1 cellular context compared by ENCODE assay signal in genomic region chr15:44713006-44713966, GRCh38.
TF ChIP-seq lines count a peak whose summit lies in the region.

No MANE protein-coding gene starts in this region.

TF ChIP-seq in GM12878, 131 proteins besides CTCF, POLR2A, EP300 and RAD21:
- 0 out of 2 replicates have a peak, but pooled peaks have one; percentile 85 for TF ChIP-seq YBX1 (IDR thresholded peaks at IDR 0.05)
- TF ChIP-seq, protein P1, sequence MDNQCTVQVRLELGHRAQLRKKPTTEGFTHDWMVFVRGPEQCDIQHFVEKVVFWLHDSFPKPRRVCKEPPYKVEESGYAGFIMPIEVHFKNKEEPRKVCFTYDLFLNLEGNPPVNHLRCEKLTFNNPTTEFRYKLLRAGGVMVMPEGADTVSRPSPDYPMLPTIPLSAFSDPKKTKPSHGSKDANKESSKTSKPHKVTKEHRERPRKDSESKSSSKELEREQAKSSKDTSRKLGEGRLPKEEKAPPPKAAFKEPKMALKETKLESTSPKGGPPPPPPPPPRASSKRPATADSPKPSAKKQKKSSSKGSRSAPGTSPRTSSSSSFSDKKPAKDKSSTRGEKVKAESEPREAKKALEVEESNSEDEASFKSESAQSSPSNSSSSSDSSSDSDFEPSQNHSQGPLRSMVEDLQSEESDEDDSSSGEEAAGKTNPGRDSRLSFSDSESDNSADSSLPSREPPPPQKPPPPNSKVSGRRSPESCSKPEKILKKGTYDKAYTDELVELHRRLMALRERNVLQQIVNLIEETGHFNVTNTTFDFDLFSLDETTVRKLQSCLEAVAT (IDR thresholded peaks at IDR 0.05) = peak; percentile 69
- TF ChIP-seq TAF1 (IDR thresholded peaks at IDR 0.05; ENCODE audit: borderline replicate concordance, low read depth, low read length) = no peak
- TF ChIP-seq, protein P2, sequence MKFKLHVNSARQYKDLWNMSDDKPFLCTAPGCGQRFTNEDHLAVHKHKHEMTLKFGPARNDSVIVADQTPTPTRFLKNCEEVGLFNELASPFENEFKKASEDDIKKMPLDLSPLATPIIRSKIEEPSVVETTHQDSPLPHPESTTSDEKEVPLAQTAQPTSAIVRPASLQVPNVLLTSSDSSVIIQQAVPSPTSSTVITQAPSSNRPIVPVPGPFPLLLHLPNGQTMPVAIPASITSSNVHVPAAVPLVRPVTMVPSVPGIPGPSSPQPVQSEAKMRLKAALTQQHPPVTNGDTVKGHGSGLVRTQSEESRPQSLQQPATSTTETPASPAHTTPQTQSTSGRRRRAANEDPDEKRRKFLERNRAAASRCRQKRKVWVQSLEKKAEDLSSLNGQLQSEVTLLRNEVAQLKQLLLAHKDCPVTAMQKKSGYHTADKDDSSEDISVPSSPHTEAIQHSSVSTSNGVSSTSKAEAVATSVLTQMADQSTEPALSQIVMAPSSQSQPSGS (IDR thresholded peaks at IDR 0.05; ENCODE audit: low read length) = 0 out of 2 replicates have a peak, but pooled peaks have one; percentile 6
- TF ChIP-seq PKNOX1 (IDR thresholded peaks at IDR 0.05) = peak; percentile 87; the same call in 1 of the 2 replicates
- peak; percentile 63; the same call in 1 of the 2 replicates for TF ChIP-seq POLR2AphosphoS2 (IDR thresholded peaks at IDR 0.05; ENCODE audit: low read depth, low read length)
- TF ChIP-seq SMAD1 (IDR thresholded peaks at IDR 0.05; ENCODE audit: low read depth, partially characterized antibody) = no peak
- TF ChIP-seq CHD1 (IDR thresholded peaks at IDR 0.05; ENCODE audit: low read depth, low read length) = peak; percentile 33; the same call in 1 of the 2 replicates
- no peak for TF ChIP-seq TCF7 (IDR thresholded peaks at IDR 0.05; ENCODE audit: borderline replicate concordance)
- no peak for TF ChIP-seq RAD51 (IDR thresholded peaks at IDR 0.05)
- peak; percentile 86 for TF ChIP-seq POLR2AphosphoS5 (IDR thresholded peaks at IDR 0.05; ENCODE audit: low read length)
- peak; percentile 2 for TF ChIP-seq SKIL (IDR thresholded peaks at IDR 0.05; ENCODE audit: low read depth, poor library complexity, severe bottlenecking)
- TF ChIP-seq SMC3 (IDR thresholded peaks at IDR 0.05; ENCODE audit: borderline replicate concordance, low read length) = 0 out of 2 replicates have a peak, but pooled peaks have one; percentile 2
- TF ChIP-seq CEBPB (IDR thresholded peaks at IDR 0.05; ENCODE audit: borderline replicate concordance in 1 of 2, low read depth in 2 of 2, low read length in 2 of 2) = no peak
- peak; percentile 67 for TF ChIP-seq HDAC6 (IDR thresholded peaks at IDR 0.05; ENCODE audit: unreplicated experiment)
- 0 out of 2 replicates have a peak, but pooled peaks have one; percentile 39 for TF ChIP-seq CBFB (IDR thresholded peaks at IDR 0.05; ENCODE audit: low read depth)
- 0 out of 3 replicates have a peak, but pooled peaks have one; percentile 34 for TF ChIP-seq POU2F2 (IDR thresholded peaks at IDR 0.05; ENCODE audit: borderline replicate concordance, low read depth, low read length)
- TF ChIP-seq MXI1 (IDR thresholded peaks at IDR 0.05; ENCODE audit: low read depth, low read length) = peak; percentile 47
- TF ChIP-seq LARP7 (IDR thresholded peaks at IDR 0.05) = peak; percentile 74; the same call in 1 of the 2 replicates
- TF ChIP-seq BCL11A (IDR thresholded peaks at IDR 0.05; ENCODE audit: low read depth, low read length) = 0 out of 2 replicates have a peak, but pooled peaks have one; percentile 1
